ENCODE assay signal across 1 cellular context in genomic region chr19:30085394-30085793, GRCh38.
TF ChIP-seq lines count a peak whose summit lies in the region.

No MANE protein-coding gene starts in this region.

TF ChIP-seq in WTC11, 78 proteins besides CTCF, POLR2A, EP300 and RAD21 (continued from another document):
- no peak for TF ChIP-seq EMX1 (CRISPR knock-in tag; IDR thresholded peaks at IDR 0.05)
- TF ChIP-seq USF2 (CRISPR knock-in tag; IDR thresholded peaks at IDR 0.05), result no peak
- no peak for TF ChIP-seq JUN (CRISPR knock-in tag; IDR thresholded peaks at IDR 0.05)
- TF ChIP-seq ETV6 (CRISPR knock-in tag; IDR thresholded peaks at IDR 0.05), result no peak
- no peak for TF ChIP-seq TCF7 (CRISPR knock-in tag; IDR thresholded peaks at IDR 0.05; ENCODE audit: low read depth)
- no peak for TF ChIP-seq OVOL2 (CRISPR knock-in tag; IDR thresholded peaks at IDR 0.05; ENCODE audit: borderline replicate concordance)
- no peak for TF ChIP-seq ZNF138 (CRISPR knock-in tag; conservative IDR thresholded peaks at IDR 0.05)
TF ChIP-seq in WTC11: peak in this region for 0.
